In genomic region chr6:11496152-11497060, GRCh38 we compare ENCODE assay signal across 8 cellular contexts. TPM values are rescaled to one million over a fixed set of nuclear protein-coding genes. Genes with fewer than 3 reads are reported as not detected.
DNase-seq lines count a peak whose midpoint lies in the region; ATAC-seq, FAIRE-seq and TF ChIP-seq lines count a peak whose summit lies in the region.

No MANE protein-coding gene starts in this region.

- no peak overlapping the region for H3K4ac ChIP-seq in H1 (replicated peaks; ENCODE audit: insufficient read length, low read depth, low read length)

- H2BK5ac ChIP-seq in H1 (ENCODE audit: low read depth, low read length): no peak overlapping the region

- DNase-seq in CD4-positive, CD25-positive, alpha-beta regulatory T cell: peak; percentile 63 to 88 (median 84)
- DNase-seq in NCI-H82 (lab: John Stamatoyannopoulos, UW) (peak; percentile 88), H1 (ENCODE audit: low read depth in 1 of 2, low spot score in 2 of 2) (peak; percentile 10 to 62), middle frontal gyrus (ENCODE audit: extremely low spot score, low spot score) (peak; percentile 55)
- DNase-seq in activated CD4-positive, alpha-beta T cell treated with anti-CD3 and anti-CD28 coated beads, Interleukin-2, amount 50 U/mL, for 48 hours: peak; percentile 48 to 70
- peak; percentile 69 for DNase-seq in stimulated activated CD8-positive, alpha-beta memory T cell treated with anti-CD3 and anti-CD28 coated beads, Interleukin-4, amount 100 ng/mL, for 48 hours

- H3K79me2 ChIP-seq in H1 (ENCODE audit: control insufficient read depth in 1 of 2, insufficient read depth in 2 of 2, low read length in 2 of 2): no peaks in the 10 kb centered on the region

- no peak overlapping the region for H3K4me3 Mint-ChIP-seq in CD4-positive, CD25-positive, alpha-beta regulatory T cell

- no peak overlapping the region for H3K23ac ChIP-seq in H1 (ENCODE audit: insufficient read length)

- H3K4me1 ChIP-seq in CD4-positive, CD25-positive, alpha-beta regulatory T cell (ENCODE audit: control insufficient read depth, insufficient read depth, low read length, poor library complexity, severe bottlenecking): no peaks in the 10 kb centered on the region
- peaks cover 0 to 4% (median 2%) of the 10 kb centered on the region in 4 experiments; a peak in 2 of 7 replicates for H3K4me1 ChIP-seq in H1 (replicated peaks in 1 of 4; ENCODE audit: control insufficient read depth in 3 of 4, insufficient read depth in 4 of 4, low read length in 3 of 4)

- H3K36me3 Mint-ChIP-seq in CD4-positive, CD25-positive, alpha-beta regulatory T cell: no peaks in the 10 kb centered on the region

- H4K91ac ChIP-seq in H1 (replicated peaks; ENCODE audit: insufficient read length, low read length): no peak overlapping the region

- H2BK20ac ChIP-seq in H1 (ENCODE audit: low read length): 0 out of 2 replicates have a peak overlapping the region, but pooled peaks have one; percentile 9

- ATAC-seq in CD4-positive, CD25-positive, alpha-beta regulatory T cell (ENCODE audit: low read depth in 2 of 2): peak; percentile 89 to 90
- peak; percentile 53 for ATAC-seq in GM19351 (IDR thresholded peaks at IDR 0.05; ENCODE audit: unreplicated experiment)
- peak; percentile 35 for ATAC-seq in HG03558 (IDR thresholded peaks at IDR 0.05; ENCODE audit: extremely low read depth, unreplicated experiment)

- no peak overlapping the region for H2BK120ac ChIP-seq in H1 (replicated peaks; ENCODE audit: low read depth, low read length)

- peak overlapping the region; percentile 22 for H3K4me3 ChIP-seq in CD4-positive, CD25-positive, alpha-beta regulatory T cell (ENCODE audit: low read depth, low read length)
- no peak overlapping the region for H3K4me3 ChIP-seq in H1 (ENCODE audit: extremely low read depth in 1 of 4, insufficient read depth in 2 of 4, low read depth in 3 of 4, low read length in 4 of 4)

- no peak overlapping the region for H3K56ac ChIP-seq in H1 (replicated peaks; ENCODE audit: insufficient read length, low read depth, low read length)

- no peak for TF ChIP-seq EP300 in H1 (IDR thresholded peaks at IDR 0.05; ENCODE audit: borderline replicate concordance in 1 of 2, low read depth in 2 of 2, low read length in 2 of 2)

- no peaks in the 10 kb centered on the region for H3K9me3 ChIP-seq in CD4-positive, CD25-positive, alpha-beta regulatory T cell (ENCODE audit: control insufficient read depth in 2 of 2, low read length in 2 of 2)
- H3K9me3 ChIP-seq in H1 (ENCODE audit: insufficient read depth in 2 of 2, low read depth in 1 of 2, low read length in 1 of 2): no peaks in the 10 kb centered on the region; a peak in 1 of 4 replicates

- H3K9ac ChIP-seq in H1 (replicated peaks in 1 of 4; ENCODE audit: extremely low read depth in 1 of 4, low read depth in 3 of 4, low read length in 3 of 4): no peak overlapping the region

- peak; percentile 18 to 98 (median 71) for TF ChIP-seq CTCF in H1 (IDR thresholded peaks at IDR 0.05; ENCODE audit: control extremely low read depth in 1 of 3, insufficient read depth in 1 of 3, low read depth in 1 of 3, low read length in 3 of 3)

- no peak overlapping the region for H3K18ac ChIP-seq in H1 (ENCODE audit: extremely low read depth, low read length)

- H2BK15ac ChIP-seq in H1 (ENCODE audit: low read length): no peak overlapping the region

- H2BK12ac ChIP-seq in H1 (ENCODE audit: low read depth, low read length): no peak overlapping the region

- H3K14ac ChIP-seq in H1 (ENCODE audit: insufficient read length): no peak overlapping the region

- no peak for TF ChIP-seq POLR2A in H1 (IDR thresholded peaks at IDR 0.05; ENCODE audit: control extremely low read depth in 1 of 2, low read depth in 2 of 2, low read length in 2 of 2)

- no peaks in the 10 kb centered on the region for H3K36me3 ChIP-seq in CD4-positive, CD25-positive, alpha-beta regulatory T cell (ENCODE audit: control insufficient read depth, insufficient read depth, low read length)
- H3K36me3 ChIP-seq in H1 (ENCODE audit: control insufficient read depth in 2 of 4, insufficient read depth in 4 of 4, low read length in 3 of 4): no peaks in the 10 kb centered on the region; a peak in 1 of 8 replicates

- no peaks in the 10 kb centered on the region for H3K27me3 ChIP-seq in CD4-positive, CD25-positive, alpha-beta regulatory T cell (ENCODE audit: control insufficient read depth, insufficient read depth, low read length)
- no peaks in the 10 kb centered on the region for H3K27me3 ChIP-seq in H1 (replicated peaks in 1 of 4; ENCODE audit: control insufficient read depth in 3 of 4, extremely low read depth in 1 of 4, insufficient read depth in 3 of 4, low read length in 3 of 4)

- H4K8ac ChIP-seq in H1 (ENCODE audit: extremely low read depth, insufficient read depth, low read length): no peak overlapping the region

- peaks cover 0 to 5% (median 0%) of the 10 kb centered on the region in 4 donors for H3K4me1 Mint-ChIP-seq in CD4-positive, CD25-positive, alpha-beta regulatory T cell

- no peak overlapping the region for H2AFZ ChIP-seq in H1 (ENCODE audit: low read length)

- POLR2A ChIA-PET in H1 (lab: Charles Lee; ENCODE audit: partially characterized antibody): interaction anchor here (0.9 kb wide), 1 partner anchor 353 kb away, joined by 3 read pairs; no protein-coding TSS in a partner anchor

- H4K5ac ChIP-seq in H1 (ENCODE audit: insufficient read length, low read depth, low read length): no peak overlapping the region

- no peaks in the 10 kb centered on the region for H3K79me1 ChIP-seq in H1 (ENCODE audit: low read depth, low read length)

- H3K27ac Mint-ChIP-seq in CD4-positive, CD25-positive, alpha-beta regulatory T cell: no peak overlapping the region

- H4K20me1 ChIP-seq in H1 (replicated peaks in 1 of 2; ENCODE audit: control insufficient read depth in 1 of 2, insufficient read depth in 2 of 2, low read length in 2 of 2): peaks cover 0 to 2% of the 10 kb centered on the region in 2 experiments

- no peak overlapping the region for H2AK5ac ChIP-seq in H1 (ENCODE audit: low read depth, low read length)

- TF ChIP-seq RAD21 in H1 (IDR thresholded peaks at IDR 0.05 in 1 of 2, conservative IDR thresholded peaks at IDR 0.05 in 1 of 2; ENCODE audit: low read depth in 2 of 2, low read length in 2 of 2): peak; percentile 98

- peaks cover 4% of the 10 kb centered on the region; the same call in 1 of the 2 replicates for H3K23me2 ChIP-seq in H1 (ENCODE audit: low read depth, low read length)

- no peaks in the 10 kb centered on the region for H3K27me3 Mint-ChIP-seq in CD4-positive, CD25-positive, alpha-beta regulatory T cell

- no peak overlapping the region for H3K27ac ChIP-seq in CD4-positive, CD25-positive, alpha-beta regulatory T cell (ENCODE audit: insufficient read depth, low read length, poor library complexity, severe bottlenecking)
- no peak overlapping the region for H3K27ac ChIP-seq in H1 (ENCODE audit: low read depth, low read length)

- FAIRE-seq in H1 (lab: Jason Lieb, UNC): no peak

- 52% methylated on average over 12 of the region's 12 CpGs; no CpG with 5 or more reads in 1 of the 2 experiments for WGBS in H1 (ENCODE audit: extremely low coverage in 1 of 2, insufficient coverage in 1 of 2, insufficient read length in 1 of 2, insufficient replicate concordance in 2 of 2, low coverage in 1 of 2, low lambda C conversion rate in 2 of 2, missing lambda C conversion rate in 1 of 2), 2 experiments

- H3K4me2 ChIP-seq in H1 (ENCODE audit: insufficient read depth in 1 of 2, low read depth in 2 of 2, low read length in 2 of 2): no peak overlapping the region

- no peaks in the 10 kb centered on the region for H3K9me3 Mint-ChIP-seq in CD4-positive, CD25-positive, alpha-beta regulatory T cell

- CTCF ChIA-PET in H1 (lab: Charles Lee; ENCODE audit: partially characterized antibody): interaction anchor here (0.6 to 7.2 kb wide), 103 partner anchors 11 to 605 kb away, joined by 3 to 82 read pairs (median 5); partner anchors contain the start of gene NEDD9

TF ChIP-seq in H1, 55 proteins besides CTCF, POLR2A, EP300 and RAD21:
- no peak for TF ChIP-seq BACH1 (IDR thresholded peaks at IDR 0.05; ENCODE audit: low read length)

RNA-seq across cellular contexts. Expression of gene TMEM170B, which starts 41.1 kb away (rescaled TPM):
- total RNA-seq in CD4-positive, CD25-positive, alpha-beta regulatory T cell: 0.27 TPM
- polyA plus RNA-seq in CD4-positive, CD25-positive, alpha-beta regulatory T cell: under 1 TPM in 3 of 4 donors, not detected in 1; 0.06 to 0.26 (median 0.16) TPM
- total RNA-seq in H1 (2021; fragmentation: NEBNext Ultra II Directional; extraction: Animal tissue kit (Norgen Biotek cat#: 25700)): 3.9 and 4.3 TPM in 2 replicates
- 0.63 and 0.80 TPM in 2 replicates for polyA plus RNA-seq in H1 (2011; rRNA removed)
- polyA plus RNA-seq in H1 (2011; cell fraction: cytosol; rRNA removed): 1.2 TPM
- 0.64 TPM for polyA plus RNA-seq in H1 (2011; cell fraction: nucleus; rRNA removed)
- polyA plus RNA-seq in H1 (2012, experiment 1 of 2): 0.80 to 2.1 TPM (median 1.1 TPM) in 4 replicates
- 0.21 TPM for polyA plus RNA-seq in H1 (2012, experiment 2 of 2)
- polyA plus RNA-seq in H1 (2013, experiment 1 of 2): 2.7 TPM
- polyA plus RNA-seq in H1 (2013, experiment 2 of 2): 2.6 TPM
- polyA minus RNA-seq in H1 (2011; rRNA and poly(A)+ RNA removed): 3.6 and 4.3 TPM in 2 replicates
- polyA minus RNA-seq in H1 (2011; cell fraction: cytosol; rRNA and poly(A)+ RNA removed): 2.1 TPM
- 3.4 TPM for polyA minus RNA-seq in H1 (2011; cell fraction: nucleus; rRNA and poly(A)+ RNA removed)

Comparison
In these comparisons a context has a peak if more than half of its experiments do, and no peak if none do; other contexts are left out.
1. ATAC-seq: peak in every context shown above with its lines; median percentile 90 in CD4-positive, CD25-positive, alpha-beta regulatory T cell; 53 in GM19351; 35 in HG03558.
2. DNase-seq: peak in every context shown above with its lines; median percentile 88 in NCI-H82; 84 in CD4-positive, CD25-positive, alpha-beta regulatory T cell; 69 in stimulated activated CD8-positive, alpha-beta memory T cell treated with anti-CD3 and anti-CD28 coated beads, Interleukin-4, amount 100 ng/mL, for 48 hours; 59 in activated CD4-positive, alpha-beta T cell treated with anti-CD3 and anti-CD28 coated beads, Interleukin-2, amount 50 U/mL, for 48 hours; 55 in middle frontal gyrus; 36 in H1.